9 cellular contexts compared by ENCODE assay signal in genomic region chr3:138694287-138695007, GRCh38.
DNase-seq lines count a peak whose midpoint lies in the region; ATAC-seq and TF ChIP-seq lines count a peak whose summit lies in the region.
"Had no signal": no experiment of that assay in that cellular context is flagged by ENCODE, and none has a peak within 500 bp of the region (broad histone marks: within the 10 kb centered on the region; RNA-seq: fewer than 3 reads in every experiment).

No MANE protein-coding gene starts in this region.

- TF ChIP-seq CTCF in HCT116 (IDR thresholded peaks at IDR 0.05 in 2 of 3, conservative IDR thresholded peaks at IDR 0.05 in 1 of 3; ENCODE audit: borderline replicate concordance in 1 of 3, insufficient read depth in 1 of 3, low read depth in 2 of 3, low read length in 2 of 3) (no peak), foreskin keratinocyte (conservative IDR thresholded peaks at IDR 0.05) (no peak), thoracic aorta (IDR thresholded peaks at IDR 0.05) (no peak)

- peak overlapping the region; percentile 24; the same call in 1 of the 2 replicates for H3K4me2 ChIP-seq in HCT116 (ENCODE audit: low read length)

- no peaks in the 10 kb centered on the region for H3K79me2 ChIP-seq in HCT116 (ENCODE audit: insufficient read depth, low read length)

- H3K9ac ChIP-seq in HCT116 (ENCODE audit: low read length): no peak overlapping the region

- TF ChIP-seq POLR2A in HCT116 (IDR thresholded peaks at IDR 0.05; ENCODE audit: borderline replicate concordance, extremely low read depth, insufficient read depth, insufficient read length): no peak

- H3K4me1 ChIP-seq in HCT116 (ENCODE audit: control insufficient read depth in 1 of 2, insufficient read depth in 2 of 2, low read length in 2 of 2): peaks cover 13 to 14% of the 10 kb centered on the region in 2 experiments
- H3K4me1 ChIP-seq in foreskin keratinocyte: no peaks in the 10 kb centered on the region
- H3K4me1 ChIP-seq in thoracic aorta (ENCODE audit: control insufficient read depth in 1 of 2, low read depth in 2 of 2): peaks cover 16% of the 10 kb centered on the region in 2 donors

- POLR2A ChIA-PET in HCT116 (lab: Charles Lee): interaction anchor here (2.4 kb wide), 1 partner anchor 101 kb away, joined by 7 read pairs; the partner anchor contains the start of gene CEP70

- intact Hi-C loops in HCT116 (cut with micrococcal nuclease): loop anchor here (5.0 to 10.0 kb wide), 3 partner anchors 220 to 633 kb away; partner anchors contain the start of gene ARMC8

- ATAC-seq in HCT116 (peak; percentile 84), foreskin keratinocyte (peak; percentile 87), thoracic aorta (ENCODE audit: insufficient number of reproducible peaks, low FRiP score, low read depth) (peak; percentile 63)
- ATAC-seq: activated T-helper 17 cell treated with anti-CD3 and anti-CD28 coated beads, Interleukin-2, amount 50 U/mL, for 72 hours had no signal

- H3K27me3 ChIP-seq in HCT116 (ENCODE audit: insufficient read depth, low read length) (no peaks in the 10 kb centered on the region), foreskin keratinocyte (no peaks in the 10 kb centered on the region), thoracic aorta (replicated peaks; ENCODE audit: insufficient read depth) (no peaks in the 10 kb centered on the region)

- no peak overlapping the region for H2AFZ ChIP-seq in HCT116 (ENCODE audit: low read depth, low read length, poor library complexity, severe bottlenecking)

- peak; percentile 47 for DNase-seq in HCT116 (ENCODE audit: low read depth, low spot score)
- DNase-seq in SW480 (ENCODE audit: low spot score): peak; percentile 15
- DNase-seq in foreskin keratinocyte: peak; percentile 77 to 94
- no peak for DNase-seq in thoracic aorta (ENCODE audit: low spot score)
- DNase-seq in stimulated activated naive CD4-positive, alpha-beta T cell treated with Interleukin-2 at 50 U/mL for 16 hours (lab: John Stamatoyannopoulos, UW): no peak
- DNase-seq in C1 segment of cervical spinal cord (lab: John Stamatoyannopoulos, UW): no peak
- DNase-seq in Ammon's horn (ENCODE audit: low spot score): no peak
- DNase-seq: NCI-H2081 treated with DMSO at 0.1 percent for 48 hours had no signal

- peak overlapping the region; percentile 44; the same call in 1 of the 2 replicates for H3K27ac ChIP-seq in HCT116 (ENCODE audit: low read depth, low read length)
- H3K27ac ChIP-seq in foreskin keratinocyte: no peak overlapping the region
- H3K27ac ChIP-seq in thoracic aorta: peak overlapping the region; percentile 30 to 40

- peaks cover 0 to 4% of the 10 kb centered on the region in 2 experiments; a peak in 2 of 4 replicates for H3K36me3 ChIP-seq in HCT116 (ENCODE audit: control insufficient read depth in 1 of 2, insufficient read depth in 2 of 2, low read length in 2 of 2)
- peaks cover 9% of the 10 kb centered on the region for H3K36me3 ChIP-seq in thoracic aorta

- CTCF ChIA-PET in HCT116 (lab: Charles Lee): interaction anchor here (0.7 to 9.8 kb wide), 3 partner anchors 100 to 229 kb away, joined by 3 to 165 read pairs (median 10); no protein-coding TSS in a partner anchor

- BruUV-seq in HCT116 (replicated peaks; lab: Mats Ljungman, UMichigan): no TSS peak

- no peaks in the 10 kb centered on the region for H4K20me1 ChIP-seq in HCT116 (ENCODE audit: insufficient read depth)

- H3K4me3 ChIP-seq in HCT116 (replicated peaks in 1 of 2; ENCODE audit: low read depth in 1 of 2, low read length in 2 of 2) (no peak overlapping the region), thoracic aorta (no peak overlapping the region)

- RAD21 ChIA-PET in HCT116 (lab: Charles Lee; ENCODE audit: low non-redundant PET in 1 of 2, low total read pairs in 2 of 2, uncharacterized antibody in 2 of 2, unreplicated experiment in 2 of 2): interaction anchor here (1.0 kb wide), 2 partner anchors 221 kb away, joined by 3 read pairs; no protein-coding TSS in a partner anchor

- no peaks in the 10 kb centered on the region for H3K9me2 ChIP-seq in HCT116 (ENCODE audit: insufficient read depth)

- no peak for TF ChIP-seq RAD21 in HCT116 (IDR thresholded peaks at IDR 0.05; ENCODE audit: low read depth)

- H3K9me3 ChIP-seq in HCT116 (ENCODE audit: control insufficient read depth in 1 of 2, insufficient read depth in 1 of 2, low read depth in 1 of 2, low read length in 2 of 2) (no peaks in the 10 kb centered on the region), thoracic aorta (no peaks in the 10 kb centered on the region)

TF ChIP-seq in HCT116, 20 proteins besides CTCF, POLR2A, EP300 and RAD21:
- TF ChIP-seq POLR2AphosphoS5 (IDR thresholded peaks at IDR 0.05; ENCODE audit: low read depth, low read length) (no peak), CEBPB (IDR thresholded peaks at IDR 0.05; ENCODE audit: low read depth) (peak; percentile 12; the same call in 1 of the 2 replicates), REST (IDR thresholded peaks at IDR 0.05; ENCODE audit: low read depth) (no peak), ZFX (IDR thresholded peaks at IDR 0.05) (no peak), EZH2 (IDR thresholded peaks at IDR 0.05) (no peak), ATF3 (IDR thresholded peaks at IDR 0.05) (no peak), ZBTB33 (IDR thresholded peaks at IDR 0.05; ENCODE audit: extremely low read depth, insufficient replicate concordance, low read length) (no peak), TCF7L2 (IDR thresholded peaks at IDR 0.05; ENCODE audit: borderline replicate concordance, extremely low read depth, insufficient read depth, insufficient read length) (no peak), YY1 (IDR thresholded peaks at IDR 0.05; ENCODE audit: extremely low read depth, insufficient replicate concordance, low read depth, low read length) (no peak), SIN3A (IDR thresholded peaks at IDR 0.05; ENCODE audit: low read depth) (no peak), EZH2phosphoT487 (IDR thresholded peaks at IDR 0.05; ENCODE audit: borderline replicate concordance) (no peak), CBX3 (IDR thresholded peaks at IDR 0.05; ENCODE audit: low read depth) (peak; percentile 63; the same call in 1 of the 2 replicates), ELF1 (IDR thresholded peaks at IDR 0.05; ENCODE audit: borderline replicate concordance, low read depth) (no peak), JUND (IDR thresholded peaks at IDR 0.05) (peak; percentile 79), ZNF274 (IDR thresholded peaks at IDR 0.05; ENCODE audit: low read depth, low read length) (no peak), SP1 (IDR thresholded peaks at IDR 0.05; ENCODE audit: low read depth) (peak; percentile 52; the same call in 1 of the 2 replicates), SRF (IDR thresholded peaks at IDR 0.05; ENCODE audit: low read depth) (peak; percentile 43; the same call in 1 of the 2 replicates), FOSL1 (IDR thresholded peaks at IDR 0.05; ENCODE audit: low read depth) (peak; percentile 82), MAX (IDR thresholded peaks at IDR 0.05) (peak; percentile 41; the same call in 1 of the 2 replicates), EGR1 (IDR thresholded peaks at IDR 0.05; ENCODE audit: low read depth) (no peak)
TF ChIP-seq in HCT116: peak in this region for 7.

Comparison
In these comparisons a context has a peak if more than half of its experiments do, and no peak if none do; other contexts are left out.
1. DNase-seq: peak in HCT116 (single experiment), SW480 (single experiment) and foreskin keratinocyte (2 of 2); none in thoracic aorta (single experiment), stimulated activated naive CD4-positive, alpha-beta T cell treated with Interleukin-2 at 50 U/mL for 16 hours (single experiment), C1 segment of cervical spinal cord (0 of 14) and Ammon's horn (single experiment).
2. Peak in every context shown above with its lines, with median percentiles within 50 percentile points of each other: ATAC-seq.